ENCODE assay signal across 1 cellular context in the genomic region with DNA sequence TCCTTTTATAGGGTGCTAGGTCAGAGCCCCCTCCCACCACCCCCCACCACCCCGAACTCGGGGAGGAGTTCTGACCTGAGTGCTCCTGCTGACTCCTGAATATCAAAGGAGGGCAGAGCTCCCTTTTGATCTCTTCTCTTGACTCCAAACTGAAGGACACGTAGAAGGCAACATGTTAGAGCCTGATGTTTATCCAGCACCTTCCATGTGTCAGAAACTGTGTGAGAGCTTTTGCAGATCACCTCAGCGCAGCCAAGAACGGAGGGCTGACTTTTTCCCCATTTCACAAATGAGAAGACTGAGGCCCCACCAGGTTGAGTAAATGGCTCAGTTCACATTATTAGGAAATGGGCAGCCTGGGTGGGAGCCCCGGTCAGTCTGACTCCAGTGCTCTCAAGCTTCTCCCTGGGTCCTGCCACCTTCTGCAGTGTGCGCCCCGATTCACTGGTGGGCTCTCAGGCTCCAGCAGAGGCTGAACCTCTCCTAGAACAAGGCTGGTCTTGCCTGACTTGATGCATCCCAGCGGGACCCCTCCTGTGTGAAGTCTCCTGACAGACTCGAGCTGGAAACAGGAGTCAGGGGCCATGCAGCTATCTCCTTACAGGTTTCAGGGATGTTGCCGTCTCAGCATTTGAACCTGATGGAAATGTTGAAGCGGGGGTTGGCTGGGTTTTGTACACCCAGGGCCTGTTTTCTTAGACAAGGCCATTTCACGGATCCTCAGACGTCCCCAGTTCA.
TF ChIP-seq lines count a peak whose summit lies in the region.

No MANE protein-coding gene starts in this region.

TF ChIP-seq in HEK293T, 16 proteins besides CTCF, POLR2A, EP300 and RAD21:
- TF ChIP-seq, protein P1, sequence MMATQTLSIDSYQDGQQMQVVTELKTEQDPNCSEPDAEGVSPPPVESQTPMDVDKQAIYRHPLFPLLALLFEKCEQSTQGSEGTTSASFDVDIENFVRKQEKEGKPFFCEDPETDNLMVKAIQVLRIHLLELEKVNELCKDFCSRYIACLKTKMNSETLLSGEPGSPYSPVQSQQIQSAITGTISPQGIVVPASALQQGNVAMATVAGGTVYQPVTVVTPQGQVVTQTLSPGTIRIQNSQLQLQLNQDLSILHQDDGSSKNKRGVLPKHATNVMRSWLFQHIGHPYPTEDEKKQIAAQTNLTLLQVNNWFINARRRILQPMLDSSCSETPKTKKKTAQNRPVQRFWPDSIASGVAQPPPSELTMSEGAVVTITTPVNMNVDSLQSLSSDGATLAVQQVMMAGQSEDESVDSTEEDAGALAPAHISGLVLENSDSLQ (IDR thresholded peaks at IDR 0.05): no peak
- TF ChIP-seq SP1 (IDR thresholded peaks at IDR 0.05): no peak
